11 cellular contexts compared by ENCODE assay signal in the genomic region with DNA sequence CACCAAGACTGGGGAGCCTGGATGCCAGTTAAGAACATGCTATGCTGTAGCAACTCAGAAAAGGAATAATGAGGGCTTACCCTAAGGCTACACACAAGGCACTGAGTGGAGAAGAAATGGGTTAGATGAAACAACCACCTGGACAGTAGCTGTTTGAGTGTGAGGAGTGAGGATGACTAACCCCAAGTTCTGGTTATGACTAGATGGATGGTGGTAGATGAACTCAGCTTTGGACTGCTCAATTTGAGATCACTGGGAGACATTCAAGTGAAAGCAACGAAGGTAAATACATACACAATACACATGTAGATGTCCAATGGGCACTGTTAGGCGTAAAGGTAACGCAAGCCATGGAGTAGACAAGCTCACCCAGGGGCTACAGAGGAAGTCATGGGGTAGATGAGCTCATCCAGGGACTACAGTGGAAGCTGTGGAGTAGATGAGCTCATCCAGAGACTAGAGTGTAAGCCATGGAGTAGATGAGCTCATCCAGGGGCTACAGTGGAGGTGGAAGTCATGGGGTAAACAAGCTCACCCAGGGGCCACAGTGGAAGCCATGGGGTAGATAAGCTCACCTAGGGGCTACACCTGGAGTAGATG.
DNase-seq lines count a peak whose midpoint lies in the region; ATAC-seq and TF ChIP-seq lines count a peak whose summit lies in the region.
"Had no signal": no experiment of that assay in that cellular context is flagged by ENCODE, and none has a peak within 500 bp of the region (broad histone marks: within the 10 kb centered on the region; RNA-seq: fewer than 3 reads in every experiment).

No MANE protein-coding gene starts in this region.

- H3K4me1 ChIP-seq in mesendoderm (ENCODE audit: control insufficient read depth, low read depth, low read length) = no peaks in the 10 kb centered on the region
- H3K4me1 ChIP-seq: sigmoid colon had no signal

- H3K56ac ChIP-seq in mesendoderm (ENCODE audit: low read length) = no peak overlapping the region

- no peak overlapping the region for H3K27ac Mint-ChIP-seq in activated CD8-positive, alpha-beta memory T cell treated with anti-CD3 and anti-CD28 coated beads, Interleukin-2, amount 10 ng/mL, durations not matched to agents 7 days and 5 days
- H3K27ac Mint-ChIP-seq: stimulated activated naive CD8-positive, alpha-beta T cell treated with anti-CD3 and anti-CD28 coated beads, Interleukin-15, Interleukin-2, amounts not matched to agents 100 ng/mL and 50 ng/mL, for 24 hours had no signal

- ATAC-seq in activated CD8-positive, alpha-beta memory T cell treated with anti-CD3 and anti-CD28 coated beads, Interleukin-2, amount 10 ng/mL, durations not matched to agents 7 days and 5 days = peak; percentile 88
- peak; percentile 86 for ATAC-seq in HG03571 (IDR thresholded peaks at IDR 0.05; ENCODE audit: unreplicated experiment)

- H3K4me3 ChIP-seq in mesendoderm (ENCODE audit: low read length) = no peak overlapping the region
- H3K4me3 ChIP-seq: sigmoid colon had no signal

- H3K36me3 ChIP-seq in mesendoderm (ENCODE audit: control insufficient read depth, insufficient read depth, low read length) = no peaks in the 10 kb centered on the region
- H3K36me3 ChIP-seq: sigmoid colon had no signal

- WGBS in mesendoderm (ENCODE audit: extremely low coverage, insufficient coverage, low lambda C conversion rate) = no CpG with 5 or more reads among the region's 3 CpGs

- H3K27me3 ChIP-seq in mesendoderm (ENCODE audit: insufficient read depth, low read length, poor library complexity) = no peaks in the 10 kb centered on the region
- H3K27me3 ChIP-seq: sigmoid colon had no signal

- H3K4me3 Mint-ChIP-seq in activated CD8-positive, alpha-beta memory T cell treated with anti-CD3 and anti-CD28 coated beads, Interleukin-2, amount 10 ng/mL, durations not matched to agents 7 days and 5 days = no peak overlapping the region
- H3K4me3 Mint-ChIP-seq: stimulated activated naive CD8-positive, alpha-beta T cell treated with anti-CD3 and anti-CD28 coated beads, Interleukin-15, Interleukin-2, amounts not matched to agents 100 ng/mL and 50 ng/mL, for 24 hours had no signal

- peaks cover 3% of the 10 kb centered on the region for H3K4me1 Mint-ChIP-seq in activated CD8-positive, alpha-beta memory T cell treated with anti-CD3 and anti-CD28 coated beads, Interleukin-2, amount 10 ng/mL, durations not matched to agents 7 days and 5 days

- H3K4ac ChIP-seq in mesendoderm (ENCODE audit: low read depth, low read length) = no peak overlapping the region

- no peak overlapping the region for H4K8ac ChIP-seq in mesendoderm (ENCODE audit: low read depth, low read length)

- no peaks in the 10 kb centered on the region for H3K79me1 ChIP-seq in mesendoderm (ENCODE audit: low read length)

- peak; percentile 59 for DNase-seq in activated CD8-positive, alpha-beta memory T cell treated with anti-CD3 and anti-CD28 coated beads, Interleukin-2, amount 10 ng/mL, durations not matched to agents 7 days and 5 days
- no peak for DNase-seq in activated CD8-positive, alpha-beta memory T cell treated with anti-CD3 and anti-CD28 coated beads, Interleukin-2, amount 50 U/mL, for 4 hours
- DNase-seq in HEK293T (ENCODE audit: extremely low spot score) (peak; percentile 15), mesendoderm (peak; percentile 10), HK-2 (ENCODE audit: unreplicated experiment) (no peak), germinal center (ENCODE audit: low spot score) (no peak), Kasumi-1 (lab: John Stamatoyannopoulos, UW) (no peak)
- DNase-seq: activated CD4-positive, alpha-beta T cell treated with anti-CD3 and anti-CD28 coated beads, Interleukin-2, amount 50 U/mL, for 1 hour; sigmoid colon had no signal

- no peak overlapping the region for H3K18ac ChIP-seq in mesendoderm (ENCODE audit: low read length)

- H3K27me3 Mint-ChIP-seq in activated CD8-positive, alpha-beta memory T cell treated with anti-CD3 and anti-CD28 coated beads, Interleukin-2, amount 10 ng/mL, durations not matched to agents 7 days and 5 days = no peaks in the 10 kb centered on the region
- H3K27me3 Mint-ChIP-seq: stimulated activated naive CD8-positive, alpha-beta T cell treated with anti-CD3 and anti-CD28 coated beads, Interleukin-15, Interleukin-2, amounts not matched to agents 100 ng/mL and 50 ng/mL, for 24 hours had no signal

- no peak overlapping the region for H3K27ac ChIP-seq in mesendoderm (ENCODE audit: low read depth, low read length)
- H3K27ac ChIP-seq: sigmoid colon had no signal

- no peak overlapping the region for H2AK5ac ChIP-seq in mesendoderm (ENCODE audit: low read length)

- POLR2A ChIA-PET in HEK293T (lab: Yijun Ruan, JAX) = interaction anchor here (0.7 kb wide), 1 partner anchor 98 kb away, joined by 3 read pairs; a partner anchor contains a TSS

- H3K36me3 Mint-ChIP-seq in activated CD8-positive, alpha-beta memory T cell treated with anti-CD3 and anti-CD28 coated beads, Interleukin-2, amount 10 ng/mL, durations not matched to agents 7 days and 5 days = peaks cover 27% of the 10 kb centered on the region

- no peak overlapping the region for H4K5ac ChIP-seq in mesendoderm (ENCODE audit: low read length)

- no peak overlapping the region for H2BK120ac ChIP-seq in mesendoderm (ENCODE audit: low read depth, low read length)

- H3K9ac ChIP-seq in mesendoderm (ENCODE audit: low read length) = no peak overlapping the region

- H2BK15ac ChIP-seq in mesendoderm (replicated peaks; ENCODE audit: low read depth) = no peak overlapping the region

- no peak overlapping the region for H3K23ac ChIP-seq in mesendoderm (ENCODE audit: low read length)

- H3K79me2 ChIP-seq in mesendoderm (ENCODE audit: control insufficient read depth, insufficient read depth, low read length) = no peaks in the 10 kb centered on the region

- no peak overlapping the region for H2BK5ac ChIP-seq in mesendoderm (ENCODE audit: low read length)

- H3K9me3 Mint-ChIP-seq in activated CD8-positive, alpha-beta memory T cell treated with anti-CD3 and anti-CD28 coated beads, Interleukin-2, amount 10 ng/mL, durations not matched to agents 7 days and 5 days (ENCODE audit: low read depth) = peaks cover 22% of the 10 kb centered on the region

- no peak overlapping the region for H3K4me2 ChIP-seq in mesendoderm (ENCODE audit: low read length)

- CTCF ChIA-PET in activated CD8-positive, alpha-beta memory T cell treated with anti-CD3 and anti-CD28 coated beads, Interleukin-2, amount 10 ng/mL, durations not matched to agents 7 days and 5 days (lab: Charles Lee) = interaction anchor here (1.0 to 1.8 kb wide), 2 partner anchors 21 kb away, joined by 3 to 5 read pairs; no protein-coding TSS in a partner anchor
- CTCF ChIA-PET in HEK293T (lab: Yijun Ruan, JAX) = no interaction called here

TF ChIP-seq in HEK293T, 16 proteins besides CTCF, POLR2A, EP300 and RAD21:
- no peak for TF ChIP-seq SUZ12 (IDR thresholded peaks at IDR 0.05)
- no peak for TF ChIP-seq LEF1 (IDR thresholded peaks at IDR 0.05; ENCODE audit: borderline replicate concordance)
- TF ChIP-seq ELF4 (IDR thresholded peaks at IDR 0.05) = no peak
- TF ChIP-seq BHLHE40 (IDR thresholded peaks at IDR 0.05; ENCODE audit: borderline replicate concordance) = no peak
- TF ChIP-seq CTBP1 (IDR thresholded peaks at IDR 0.05; ENCODE audit: borderline replicate concordance) = no peak
- no peak for TF ChIP-seq FOXA1 (IDR thresholded peaks at IDR 0.05)
- no peak for TF ChIP-seq L3MBTL2 (conservative IDR thresholded peaks at IDR 0.05)
- TF ChIP-seq FOXK2 (IDR thresholded peaks at IDR 0.05) = no peak
- TF ChIP-seq ARNT (IDR thresholded peaks at IDR 0.05) = no peak
- TF ChIP-seq SP1 (IDR thresholded peaks at IDR 0.05) = no peak
- TF ChIP-seq FOXM1 (IDR thresholded peaks at IDR 0.05; ENCODE audit: borderline replicate concordance) = no peak
- TF ChIP-seq ZNF384 (IDR thresholded peaks at IDR 0.05) = no peak
- TF ChIP-seq, protein P1, sequence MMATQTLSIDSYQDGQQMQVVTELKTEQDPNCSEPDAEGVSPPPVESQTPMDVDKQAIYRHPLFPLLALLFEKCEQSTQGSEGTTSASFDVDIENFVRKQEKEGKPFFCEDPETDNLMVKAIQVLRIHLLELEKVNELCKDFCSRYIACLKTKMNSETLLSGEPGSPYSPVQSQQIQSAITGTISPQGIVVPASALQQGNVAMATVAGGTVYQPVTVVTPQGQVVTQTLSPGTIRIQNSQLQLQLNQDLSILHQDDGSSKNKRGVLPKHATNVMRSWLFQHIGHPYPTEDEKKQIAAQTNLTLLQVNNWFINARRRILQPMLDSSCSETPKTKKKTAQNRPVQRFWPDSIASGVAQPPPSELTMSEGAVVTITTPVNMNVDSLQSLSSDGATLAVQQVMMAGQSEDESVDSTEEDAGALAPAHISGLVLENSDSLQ (IDR thresholded peaks at IDR 0.05) = no peak
- TF ChIP-seq NFRKB (IDR thresholded peaks at IDR 0.05) = no peak
- TF ChIP-seq HDGF (IDR thresholded peaks at IDR 0.05; ENCODE audit: borderline replicate concordance) = no peak
- TF ChIP-seq TARDBP (IDR thresholded peaks at IDR 0.05) = no peak

Comparison
In these comparisons a context has a peak if more than half of its experiments do, and no peak if none do; other contexts are left out.
1. DNase-seq: peak in activated CD8-positive, alpha-beta memory T cell treated with anti-CD3 and anti-CD28 coated beads, Interleukin-2, amount 10 ng/mL, durations not matched to agents 7 days and 5 days (single experiment), HEK293T (single experiment) and mesendoderm (single experiment); none in activated CD8-positive, alpha-beta memory T cell treated with anti-CD3 and anti-CD28 coated beads, Interleukin-2, amount 50 U/mL, for 4 hours (single experiment), HK-2 (single experiment), germinal center (single experiment) and Kasumi-1 (0 of 2).